ENCODE assay signal across 12 cellular contexts in the genomic region with DNA sequence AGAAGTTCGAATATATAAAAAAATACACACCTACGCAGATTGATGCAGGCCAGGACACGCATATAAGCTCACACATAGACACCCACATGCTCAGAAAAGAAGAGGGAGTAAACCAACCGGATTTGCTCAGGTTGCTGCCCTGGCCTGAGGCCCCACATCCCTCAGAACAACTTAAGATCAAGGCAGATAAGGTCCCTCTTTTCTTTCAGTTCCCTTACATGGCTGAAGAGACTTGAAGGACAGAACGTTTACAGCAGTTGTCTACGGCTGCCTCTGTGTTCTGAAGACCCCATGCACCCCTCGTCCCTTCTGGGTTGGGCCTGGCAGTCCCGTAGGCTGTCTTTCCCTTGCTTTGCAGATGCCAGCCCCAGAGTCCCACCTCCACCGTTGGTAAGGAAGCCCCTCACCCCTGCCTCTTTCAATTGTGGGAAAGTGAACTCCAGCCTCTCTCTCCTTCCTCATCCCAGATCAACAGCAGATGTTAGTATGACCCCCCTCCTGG. TPM values are rescaled to one million over a fixed set of nuclear protein-coding genes. Genes with fewer than 3 reads are reported as not detected.
A peak's percentile ranks its signal among the peaks of the same experiment; 100 is the strongest.
DNase-seq lines count a peak whose midpoint lies in the region; ATAC-seq, FAIRE-seq and TF ChIP-seq lines count a peak whose summit lies in the region.
"Had no signal": no experiment of that assay in that cellular context is flagged by ENCODE, and none has a peak within 500 bp of the region (broad histone marks: within the 10 kb centered on the region; RNA-seq: fewer than 3 reads in every experiment).

No MANE protein-coding gene starts in this region.

- BruUV-seq in HepG2 (replicated peaks; lab: Mats Ljungman, UMichigan) = no TSS peak

- ATAC-seq in GM18505 (IDR thresholded peaks at IDR 0.05; ENCODE audit: unreplicated experiment) (no peak), HepG2 (no peak)
- ATAC-seq in activated T-helper 17 cell treated with anti-CD3 and anti-CD28 coated beads, Interleukin-2, amount 50 U/mL, for 72 hours (replicated peaks) = no peak
- ATAC-seq: naive thymus-derived CD4-positive, alpha-beta T cell had no signal

- in situ Hi-C loops in HepG2 (cut with HindIII; ENCODE audit: extremely low pct_ligation_motif_present, low pct_unique_long_range_greater_than_20kb) = no loop called here

- H3K36me3 ChIP-seq in HepG2 (replicated peaks in 1 of 2; ENCODE audit: control insufficient read depth in 1 of 2, insufficient read depth in 2 of 2, low read length in 2 of 2) (no peaks in the 10 kb centered on the region), suprapubic skin (no peaks in the 10 kb centered on the region)
- H3K36me3 ChIP-seq: MG63 had no signal

- TF ChIP-seq EP300 in HepG2 (IDR thresholded peaks at IDR 0.05; ENCODE audit: low read depth in 2 of 2, low read length in 2 of 2) (no peak), HepG2 (CRISPR knock-in tag; IDR thresholded peaks at IDR 0.05; ENCODE audit: borderline replicate concordance) (no peak), suprapubic skin (IDR thresholded peaks at IDR 0.05) (no peak)

- TF ChIP-seq CTCF in HepG2 (CRISPR knock-in tag; IDR thresholded peaks at IDR 0.05) (no peak), suprapubic skin (IDR thresholded peaks at IDR 0.05) (no peak)

- POLR2A ChIA-PET in HepG2 (lab: Yijun Ruan, JAX) = no interaction called here

- CTCF ChIA-PET in HepG2 (lab: Yijun Ruan, JAX; ENCODE audit: low intra/inter-chr PET ratio, low total read pairs) = no interaction called here

- H2AFZ ChIP-seq in HepG2 (ENCODE audit: low read length) = no peak overlapping the region

- peaks cover 8% of the 10 kb centered on the region for H3K79me2 ChIP-seq in HepG2 (ENCODE audit: insufficient read depth, low read length)

- WGBS in HepG2 (ENCODE audit: low lambda C conversion rate) = 21% methylated on average over 9 of the region's 9 CpGs
- 45% methylated on average over 9 of the region's 9 CpGs for WGBS in suprapubic skin

- H3K4me3 ChIP-seq in HepG2 (replicated peaks in 1 of 3; ENCODE audit: insufficient read depth in 1 of 3, low read depth in 2 of 3, low read length in 3 of 3) (no peak overlapping the region), suprapubic skin (no peak overlapping the region)
- H3K4me3 ChIP-seq: MG63 had no signal

- H3K4me1 ChIP-seq in HepG2 (ENCODE audit: insufficient read depth, low read length) (peaks cover 33% of the 10 kb centered on the region), suprapubic skin (peaks cover 59% of the 10 kb centered on the region)

- no peaks in the 10 kb centered on the region for H4K20me1 ChIP-seq in HepG2 (ENCODE audit: insufficient read depth, low read length)

- intact Hi-C loops in HepG2 (cut with micrococcal nuclease; ENCODE audit: unreplicated experiment) = no loop called here

- no peak for TF ChIP-seq RAD21 in HepG2 (CRISPR knock-in tag; IDR thresholded peaks at IDR 0.05)

- peak; percentile 12 for DNase-seq in OCI-M1 (lab: John Stamatoyannopoulos, UW)
- DNase-seq in HepG2 (ENCODE audit: low spot score) = no peak
- no peak for DNase-seq in suprapubic skin (ENCODE audit: low spot score in 2 of 2)
- no peak for DNase-seq in NCI-H446 (lab: John Stamatoyannopoulos, UW)
- no peak for DNase-seq in activated CD4-positive, CD25-positive, alpha-beta regulatory T cell (lab: John Stamatoyannopoulos, UW)
- DNase-seq: activated CD4-positive, alpha-beta T cell treated with anti-CD3 and anti-CD28 coated beads, Interleukin-2, amount 10 ng/mL, durations not matched to agents 7 days and 5 days; MG63; naive thymus-derived CD4-positive, alpha-beta T cell; NCI-H524 treated with DMSO at 0.1 percent for 48 hours had no signal

- no peak for FAIRE-seq in HepG2 (lab: Jason Lieb, UNC)

- H3K27ac ChIP-seq in HepG2 (ENCODE audit: extremely low read length, insufficient read depth, low read length) (no peak overlapping the region), suprapubic skin (peak overlapping the region; percentile 72)

- no peak overlapping the region for H3K9ac ChIP-seq in HepG2 (ENCODE audit: insufficient read depth, low read depth, low read length)

- peak overlapping the region; percentile 28; the same call in 1 of the 2 replicates for H3K4me2 ChIP-seq in HepG2 (ENCODE audit: low read depth, low read length)

- H3K27me3 ChIP-seq in HepG2 (ENCODE audit: control insufficient read depth in 1 of 2, insufficient read depth in 2 of 2, low read length in 2 of 2) (peaks cover 0 to 24% of the 10 kb centered on the region in 2 experiments; a peak in 4 of 5 replicates), suprapubic skin (no peaks in the 10 kb centered on the region)
- H3K27me3 ChIP-seq: MG63 had no signal

- peak; percentile 45 for TF ChIP-seq POLR2A in GM18505 (IDR thresholded peaks at IDR 0.05; ENCODE audit: borderline replicate concordance, extremely low read depth, insufficient read depth, insufficient read length)
- TF ChIP-seq POLR2A in HepG2 (IDR thresholded peaks at IDR 0.05; ENCODE audit: insufficient read depth in 1 of 2, low read depth in 2 of 2, low read length in 2 of 2) = no peak
- TF ChIP-seq POLR2A in suprapubic skin (IDR thresholded peaks at IDR 0.05) = no peak

- H3K27me3 Mint-ChIP-seq in activated T-helper 17 cell treated with anti-CD3 and anti-CD28 coated beads, Interleukin-2, amount 50 U/mL, for 72 hours = peaks cover 12% of the 10 kb centered on the region

- no peaks in the 10 kb centered on the region for H3K4me1 Mint-ChIP-seq in activated T-helper 17 cell treated with anti-CD3 and anti-CD28 coated beads, Interleukin-2, amount 50 U/mL, for 72 hours

- peaks cover 11% of the 10 kb centered on the region for H3K36me3 Mint-ChIP-seq in activated T-helper 17 cell treated with anti-CD3 and anti-CD28 coated beads, Interleukin-2, amount 50 U/mL, for 72 hours (ENCODE audit: low read depth)
- H3K36me3 Mint-ChIP-seq: naive thymus-derived CD4-positive, alpha-beta T cell had no signal

- no peaks in the 10 kb centered on the region for H3K9me3 Mint-ChIP-seq in activated T-helper 17 cell treated with anti-CD3 and anti-CD28 coated beads, Interleukin-2, amount 50 U/mL, for 72 hours
- H3K9me3 Mint-ChIP-seq: activated CD4-positive, alpha-beta T cell treated with anti-CD3 and anti-CD28 coated beads, Interleukin-2, amount 10 ng/mL, durations not matched to agents 7 days and 5 days; central memory CD8-positive, alpha-beta T cell had no signal

- no peak overlapping the region for H3K27ac Mint-ChIP-seq in activated T-helper 17 cell treated with anti-CD3 and anti-CD28 coated beads, Interleukin-2, amount 50 U/mL, for 72 hours
- H3K27ac Mint-ChIP-seq: activated CD4-positive, alpha-beta T cell treated with anti-CD3 and anti-CD28 coated beads, Interleukin-2, amount 10 ng/mL, durations not matched to agents 7 days and 5 days had no signal

- H3K9me3 ChIP-seq in HepG2 (ENCODE audit: low read length) (no peaks in the 10 kb centered on the region), suprapubic skin (no peaks in the 10 kb centered on the region)
- H3K9me3 ChIP-seq: MG63 had no signal

- H3K4me3 Mint-ChIP-seq in activated T-helper 17 cell treated with anti-CD3 and anti-CD28 coated beads, Interleukin-2, amount 50 U/mL, for 72 hours = no peak overlapping the region
- H3K4me3 Mint-ChIP-seq: activated CD4-positive, alpha-beta T cell treated with anti-CD3 and anti-CD28 coated beads, Interleukin-2, amount 10 ng/mL, durations not matched to agents 7 days and 5 days; central memory CD8-positive, alpha-beta T cell; naive thymus-derived CD4-positive, alpha-beta T cell had no signal

TF ChIP-seq in HepG2, 621 proteins besides CTCF, POLR2A, EP300 and RAD21 (continues in another document):
- TF ChIP-seq HOXA5 (CRISPR knock-in tag; IDR thresholded peaks at IDR 0.05) = no peak
- TF ChIP-seq ZSCAN31 (CRISPR knock-in tag; IDR thresholded peaks at IDR 0.05; ENCODE audit: low read depth) = no peak
- TF ChIP-seq NR2F2 (IDR thresholded peaks at IDR 0.05; ENCODE audit: borderline replicate concordance, low read depth) = no peak

RNA-seq across cellular contexts. Expression of gene NAGK, which starts 4.3 kb away (rescaled TPM):
- total RNA-seq in HepG2 (2016; rRNA removed; fragmentation: Illumina TruSeq; extraction: Trizol) (29.8 and 35.2 TPM in 2 replicates), suprapubic skin (100 to 1,000 TPM; 122 to 233 (median 153) TPM)
- 16.7 and 20.4 TPM in 2 replicates for total RNA-seq in HepG2 (2016; cell fraction: cytosol; rRNA removed; fragmentation: Illumina TruSeq; extraction: Trizol; ENCODE audit: low read depth)
- total RNA-seq in HepG2 (2016; cell fraction: insoluble cytoplasmic fraction; rRNA removed; fragmentation: Illumina TruSeq; extraction: Trizol) = 28.4 and 34.5 TPM in 2 replicates
- 16.2 and 19.4 TPM in 2 replicates for total RNA-seq in HepG2 (2016; cell fraction: membrane; rRNA removed; fragmentation: Illumina TruSeq; extraction: Trizol)
- total RNA-seq in HepG2 (2016; cell fraction: nucleus; rRNA removed; fragmentation: Illumina TruSeq; extraction: Trizol) = 25.1 and 33.7 TPM in 2 replicates
- 24.4 and 32.1 TPM in 2 replicates for polyA plus RNA-seq in HepG2 (2011; rRNA removed)
- polyA plus RNA-seq in HepG2 (2011; cell fraction: cytosol; rRNA removed) = 26.2 and 27.6 TPM in 2 replicates
- polyA plus RNA-seq in HepG2 (2011; cell fraction: nucleus; rRNA removed) = 79.7 and 80.0 TPM in 2 replicates
- polyA plus RNA-seq in HepG2 (2012) = 21.9 and 25.9 TPM in 2 replicates
- 13.2 and 15.1 TPM in 2 replicates for polyA plus RNA-seq in HepG2 (2016; cell fraction: cytosol; fragmentation: Illumina TruSeq; extraction: Trizol; ENCODE audit: low read depth)
- polyA plus RNA-seq in HepG2 (2016; cell fraction: insoluble cytoplasmic fraction; fragmentation: Illumina TruSeq; extraction: Trizol; ENCODE audit: low read depth) = 36.5 and 39.9 TPM in 2 replicates
- 11.9 and 13.2 TPM in 2 replicates for polyA plus RNA-seq in HepG2 (2016; cell fraction: membrane; fragmentation: Illumina TruSeq; extraction: Trizol; ENCODE audit: low read depth)
- 64.5 and 73.2 TPM in 2 replicates for polyA plus RNA-seq in HepG2 (2016; cell fraction: nucleus; fragmentation: Illumina TruSeq; extraction: Trizol; ENCODE audit: insufficient read depth, low read depth)
- polyA minus RNA-seq in HepG2 (2011; rRNA and poly(A)+ RNA removed; ENCODE audit: low replicate concordance) = 27.8 and 45.7 TPM in 2 replicates
- 7.1 and 10.9 TPM in 2 replicates for polyA minus RNA-seq in HepG2 (2011; cell fraction: cytosol; rRNA and poly(A)+ RNA removed)
- 54.0 and 54.8 TPM in 2 replicates for polyA minus RNA-seq in HepG2 (2011; cell fraction: nucleus; rRNA and poly(A)+ RNA removed)
- total RNA-seq in activated T-helper 17 cell treated with anti-CD3 and anti-CD28 coated beads, Interleukin-2, amount 50 U/mL, for 72 hours = 10 to 100 TPM; 44.1 to 55.4 TPM
